27 cellular contexts compared by ENCODE assay signal in genomic region chr6:34475167-34476047, GRCh38. TPM values are rescaled to one million over a fixed set of nuclear protein-coding genes. Genes with fewer than 3 reads are reported as not detected.
DNase-seq lines count a peak whose midpoint lies in the region; ATAC-seq, FAIRE-seq and TF ChIP-seq lines count a peak whose summit lies in the region.
"Had no signal": no experiment of that assay in that cellular context is flagged by ENCODE, and none has a peak within 500 bp of the region (broad histone marks: within the 10 kb centered on the region; RNA-seq: fewer than 3 reads in every experiment).

No MANE protein-coding gene starts in this region.

- no peak for FAIRE-seq in H1 (lab: Jason Lieb, UNC)
- FAIRE-seq: bronchial epithelial cell had no signal

- no peak for TF ChIP-seq POLR2A in IMR-90 (IDR thresholded peaks at IDR 0.05; ENCODE audit: low read depth, low read length)
- TF ChIP-seq POLR2A in H1 (IDR thresholded peaks at IDR 0.05; ENCODE audit: control extremely low read depth in 1 of 2, low read depth in 2 of 2, low read length in 2 of 2) = no peak

- H2BK20ac ChIP-seq in IMR-90 (ENCODE audit: low read depth, low read length) (peak overlapping the region; percentile 49; the same call in 1 of the 2 replicates), H1 (ENCODE audit: low read length) (no peak overlapping the region)

- H2AFZ ChIP-seq in IMR-90 (replicated peaks; ENCODE audit: low read length, poor library complexity) (no peak overlapping the region), H1 (ENCODE audit: low read length) (no peak overlapping the region), neuronal stem cell (ENCODE audit: low read length) (peak overlapping the region; percentile 23)

- no peaks in the 10 kb centered on the region for H3K79me2 ChIP-seq in H1 (ENCODE audit: control insufficient read depth in 1 of 2, insufficient read depth in 2 of 2, low read length in 2 of 2)

- H4K20me1 ChIP-seq in IMR-90 (ENCODE audit: insufficient read depth, low read length) = no peaks in the 10 kb centered on the region
- peaks cover 0 to 3% of the 10 kb centered on the region in 2 experiments for H4K20me1 ChIP-seq in H1 (replicated peaks in 1 of 2; ENCODE audit: control insufficient read depth in 1 of 2, insufficient read depth in 2 of 2, low read length in 2 of 2)

- DNase-seq in NCI-H1417 (lab: John Stamatoyannopoulos, UW) (peak in 2 of 3 experiments; percentile 33 to 77), NCI-H1417 treated with DMSO at 0.1 percent for 48 hours (lab: John Stamatoyannopoulos, UW) (no peak), IMR-90 (peak; percentile 43), H1 (ENCODE audit: low read depth in 1 of 2, low spot score in 2 of 2) (no peak), neuronal stem cell (ENCODE audit: low spot score) (no peak), coronary artery (ENCODE audit: low spot score) (no peak)
- DNase-seq in activated T-cell treated with anti-CD3 and anti-CD28 coated beads, Interleukin-2, amount 50 U/mL, for 48 hours = no peak
- DNase-seq: activated CD4-positive, alpha-beta T cell treated with anti-CD3 and anti-CD28 coated beads, Interleukin-2, amount 10 ng/mL, durations not matched to agents 24 days and 14 days; activated naive CD4-positive, alpha-beta T cell treated with anti-CD3 and anti-CD28 coated beads for 36 hours; CD4-positive, alpha-beta T cell; colonic mucosa; effector memory CD8-positive, alpha-beta T cell; gastrocnemius medialis; H9; lower lobe of right lung; NCI-H1436; NCI-H446 treated with DMSO at 0.1 percent for 48 hours; SK-N-SH; T-helper 17 cell had no signal

- BruUV-seq in IMR-90 (replicated peaks; lab: Mats Ljungman, UMichigan) = no TSS peak

- H3K4me3 ChIP-seq in IMR-90 (ENCODE audit: insufficient read depth, low read depth, low read length) (no peak overlapping the region), H1 (ENCODE audit: extremely low read depth in 1 of 4, insufficient read depth in 2 of 4, low read depth in 3 of 4, low read length in 4 of 4) (0 out of 8 replicates have a peak overlapping the region, but pooled peaks of 1 of the 4 experiments have one; percentile 5), neuronal stem cell (ENCODE audit: low read length in 2 of 2) (no peak overlapping the region), coronary artery (no peak overlapping the region)
- H3K4me3 ChIP-seq: colonic mucosa, esophagus muscularis mucosa, gastrocnemius medialis, lower lobe of right lung, prostate gland had no signal

- H3K79me1 ChIP-seq in IMR-90 (ENCODE audit: low read depth in 1 of 2, low read length in 2 of 2) (no peaks in the 10 kb centered on the region), H1 (ENCODE audit: low read depth, low read length) (peaks cover 4% of the 10 kb centered on the region; the same call in 1 of the 2 replicates), neuronal stem cell (ENCODE audit: low read depth, low read length) (no peaks in the 10 kb centered on the region)

- no peaks in the 10 kb centered on the region for H3K36me3 ChIP-seq in IMR-90 (ENCODE audit: control insufficient read depth, insufficient read depth, low read length)
- no peaks in the 10 kb centered on the region for H3K36me3 ChIP-seq in H1 (ENCODE audit: control insufficient read depth in 2 of 4, insufficient read depth in 4 of 4, low read length in 3 of 4)
- no peaks in the 10 kb centered on the region for H3K36me3 ChIP-seq in neuronal stem cell (replicated peaks in 1 of 2; ENCODE audit: control insufficient read depth in 2 of 2, insufficient read depth in 2 of 2, low read length in 2 of 2)
- H3K36me3 ChIP-seq: colonic mucosa, esophagus muscularis mucosa, gastrocnemius medialis, lower lobe of right lung, prostate gland had no signal

- peak overlapping the region; percentile 64 for H2BK120ac ChIP-seq in IMR-90 (ENCODE audit: low read depth, low read length)
- H2BK120ac ChIP-seq in H1 (replicated peaks; ENCODE audit: low read depth, low read length) = no peak overlapping the region
- H2BK120ac ChIP-seq in neuronal stem cell (ENCODE audit: low read depth, low read length) = no peak overlapping the region

- TF ChIP-seq RAD21 in IMR-90 (IDR thresholded peaks at IDR 0.05; ENCODE audit: low read length) (no peak), H1 (IDR thresholded peaks at IDR 0.05 in 1 of 2, conservative IDR thresholded peaks at IDR 0.05 in 1 of 2; ENCODE audit: low read depth in 2 of 2, low read length in 2 of 2) (no peak; a peak in 1 of 4 replicates)

- H2BK5ac ChIP-seq in IMR-90 (ENCODE audit: low read depth, low read length, poor library complexity, severe bottlenecking) (no peak overlapping the region), H1 (ENCODE audit: low read depth, low read length) (no peak overlapping the region; the same call in 1 of the 2 replicates), neuronal stem cell (ENCODE audit: low read length) (no peak overlapping the region)

- H3K14ac ChIP-seq in IMR-90 (replicated peaks; ENCODE audit: low read depth, low read length) (0 out of 2 replicates have a peak overlapping the region, but pooled peaks have one; percentile 37), H1 (ENCODE audit: insufficient read length) (no peak overlapping the region), neuronal stem cell (ENCODE audit: low read length) (no peak overlapping the region)

- H4K8ac ChIP-seq in IMR-90 (ENCODE audit: low read depth in 2 of 2, low read length in 2 of 2) (peak overlapping the region in 1 of 2 experiments; percentile 23; a peak in 2 of 4 replicates), H1 (ENCODE audit: extremely low read depth, insufficient read depth, low read length) (no peak overlapping the region), neuronal stem cell (ENCODE audit: low read depth, low read length) (no peak overlapping the region)

- H3K56ac ChIP-seq in IMR-90 (ENCODE audit: extremely low read depth, insufficient read depth, low read length) (peak overlapping the region; percentile 16; the same call in 1 of the 2 replicates), H1 (replicated peaks; ENCODE audit: insufficient read length, low read depth, low read length) (no peak overlapping the region)

- intact Hi-C loops in IMR-90 (cut with micrococcal nuclease) = no loop called here

- peak overlapping the region; percentile 45; the same call in 1 of the 2 replicates for H3K23ac ChIP-seq in IMR-90 (ENCODE audit: low read depth, low read length)
- no peak overlapping the region for H3K23ac ChIP-seq in H1 (ENCODE audit: insufficient read length)
- H3K23ac ChIP-seq in neuronal stem cell (ENCODE audit: low read depth, low read length, poor library complexity) = no peak overlapping the region

- H3K27ac ChIP-seq in IMR-90 (ENCODE audit: insufficient read depth, low read length) (no peak overlapping the region), H1 (ENCODE audit: low read depth, low read length) (no peak overlapping the region), neuronal stem cell (replicated peaks; ENCODE audit: low read length) (no peak overlapping the region), coronary artery (no peak overlapping the region)
- H3K27ac ChIP-seq: 22Rv1, colonic mucosa, esophagus muscularis mucosa, gastrocnemius medialis, HL-60, lower lobe of right lung, prostate gland had no signal

- WGBS in IMR-90 (ENCODE audit: extremely low coverage in 2 of 2, insufficient read length in 1 of 2), 2 experiments = 11% methylated on average over 3 of the region's 8 CpGs; no CpG with 5 or more reads in 1 of the 2 experiments
- WGBS in H1 (ENCODE audit: extremely low coverage in 1 of 2, insufficient coverage in 1 of 2, insufficient read length in 1 of 2, insufficient replicate concordance in 2 of 2, low coverage in 1 of 2, low lambda C conversion rate in 2 of 2, missing lambda C conversion rate in 1 of 2), 2 experiments = 81% methylated on average over 8 of the region's 8 CpGs; no CpG with 5 or more reads in 1 of the 2 experiments
- no CpG with 5 or more reads among the region's 8 CpGs for WGBS in neuronal stem cell (ENCODE audit: extremely low coverage in 2 of 2, insufficient read length in 2 of 2, insufficient replicate concordance in 1 of 2), 2 donors

- no peak overlapping the region for H3K18ac ChIP-seq in IMR-90 (ENCODE audit: low read depth, low read length)
- no peak overlapping the region for H3K18ac ChIP-seq in H1 (ENCODE audit: extremely low read depth, low read length)
- no peak overlapping the region for H3K18ac ChIP-seq in neuronal stem cell (ENCODE audit: low read length)

- peak overlapping the region; percentile 48; the same call in 1 of the 3 replicates for H2BK15ac ChIP-seq in IMR-90 (ENCODE audit: low read depth, low read length)
- H2BK15ac ChIP-seq in H1 (ENCODE audit: low read length) = no peak overlapping the region
- no peak overlapping the region for H2BK15ac ChIP-seq in neuronal stem cell (ENCODE audit: low read length)

- H3K27me3 ChIP-seq in IMR-90 (ENCODE audit: control insufficient read depth, insufficient read depth, low read length) (peaks cover 3% of the 10 kb centered on the region), H1 (replicated peaks in 1 of 4; ENCODE audit: control insufficient read depth in 3 of 4, extremely low read depth in 1 of 4, insufficient read depth in 3 of 4, low read length in 3 of 4) (no peaks in the 10 kb centered on the region), neuronal stem cell (ENCODE audit: control insufficient read depth in 3 of 3, insufficient read depth in 3 of 3, low read depth in 1 of 3, low read length in 3 of 3) (no peaks in the 10 kb centered on the region)
- H3K27me3 ChIP-seq: colonic mucosa, esophagus muscularis mucosa, gastrocnemius medialis had no signal

- H4K91ac ChIP-seq in IMR-90 (ENCODE audit: insufficient read depth, low read depth, low read length) (0 out of 2 replicates have a peak overlapping the region, but pooled peaks have one; percentile 62), H1 (replicated peaks; ENCODE audit: insufficient read length, low read length) (no peak overlapping the region), neuronal stem cell (ENCODE audit: low read depth, low read length, poor library complexity) (no peak overlapping the region)

- CTCF ChIA-PET in IMR-90 (lab: Yijun Ruan, JAX) = interaction anchor here (0.5 to 1.0 kb wide), 4 partner anchors 15 to 216 kb away, joined by 3 to 4 read pairs (median 3); no protein-coding TSS in a partner anchor
- CTCF ChIA-PET in H1 (lab: Charles Lee; ENCODE audit: partially characterized antibody) = interaction anchor here (0.6 to 4.1 kb wide), 9 partner anchors 9 to 694 kb away, joined by 3 to 14 read pairs (median 3); partner anchors contain the start of gene PACSIN1

- ATAC-seq in IMR-90 (ENCODE audit: low read depth) = peak; percentile 71
- ATAC-seq in GM19035 (IDR thresholded peaks at IDR 0.05; ENCODE audit: unreplicated experiment) = no peak
- ATAC-seq: effector memory CD8-positive, alpha-beta T cell; gastrocnemius medialis; T-helper 17 cell had no signal

- in situ Hi-C loops in IMR-90 (cut with MboI; ENCODE audit: low sequenced_read_pairs) = no loop called here

- H2AK9ac ChIP-seq in IMR-90 (replicated peaks; ENCODE audit: low read depth, low read length, poor library complexity) = no peak overlapping the region

- H3K9me3 ChIP-seq in IMR-90 (ENCODE audit: control insufficient read depth, insufficient read depth, low read length) (peaks cover 4% of the 10 kb centered on the region), H1 (ENCODE audit: insufficient read depth in 2 of 2, low read depth in 1 of 2, low read length in 1 of 2) (no peaks in the 10 kb centered on the region; a peak in 1 of 4 replicates), neuronal stem cell (replicated peaks in 1 of 2; ENCODE audit: control insufficient read depth in 2 of 2, insufficient read depth in 1 of 2, low read depth in 1 of 2, low read length in 2 of 2) (no peaks in the 10 kb centered on the region)
- H3K9me3 ChIP-seq: colonic mucosa, gastrocnemius medialis, lower lobe of right lung, prostate gland, SK-N-SH had no signal

- H2AK5ac ChIP-seq in IMR-90 (ENCODE audit: low read depth, low read length) = peak overlapping the region; percentile 62; the same call in 1 of the 2 replicates
- no peak overlapping the region for H2AK5ac ChIP-seq in H1 (ENCODE audit: low read depth, low read length)
- no peak overlapping the region for H2AK5ac ChIP-seq in neuronal stem cell (ENCODE audit: low read depth, low read length)

- H4K5ac ChIP-seq in IMR-90 (ENCODE audit: low read depth, low read length) = no peak overlapping the region
- H4K5ac ChIP-seq in H1 (ENCODE audit: insufficient read length, low read depth, low read length) = no peak overlapping the region

- H2BK12ac ChIP-seq in H1 (ENCODE audit: low read depth, low read length) (no peak overlapping the region), neuronal stem cell (ENCODE audit: low read length) (no peak overlapping the region)

- POLR2A ChIA-PET in IMR-90 (lab: Charles Lee; ENCODE audit: unreplicated experiment) (no interaction called here), H1 (lab: Charles Lee; ENCODE audit: partially characterized antibody) (interaction anchor here (0.8 to 1.6 kb wide), 3 partner anchors 10 to 51 kb away, joined by 3 to 6 read pairs (median 3); partner anchors contain the start of gene PACSIN1)

- H3K4me1 ChIP-seq in IMR-90 (ENCODE audit: control insufficient read depth, insufficient read depth, low read length) (peaks cover 8% of the 10 kb centered on the region; the same call in 1 of the 2 replicates), H1 (replicated peaks in 1 of 4; ENCODE audit: control insufficient read depth in 3 of 4, insufficient read depth in 4 of 4, low read length in 3 of 4) (peaks cover 0 to 17% (median 5%) of the 10 kb centered on the region in 4 experiments; a peak in 4 of 7 replicates), neuronal stem cell (ENCODE audit: control insufficient read depth in 2 of 2, insufficient read depth in 1 of 2, low read depth in 1 of 2, low read length in 2 of 2) (peaks cover 3 to 5% of the 10 kb centered on the region in 2 donors)
- H3K4me1 ChIP-seq: colonic mucosa, esophagus muscularis mucosa, gastrocnemius medialis, lower lobe of right lung, prostate gland had no signal

- H3K23me2 ChIP-seq in H1 (ENCODE audit: low read depth, low read length) = no peaks in the 10 kb centered on the region

- H3K9me1 ChIP-seq in IMR-90 (ENCODE audit: insufficient read depth, low read length) = no peaks in the 10 kb centered on the region; the same call in 1 of the 2 replicates

- dilution Hi-C loops in IMR-90 (cut with HindIII; ENCODE audit: low sequenced_read_pairs, unreplicated experiment) = no loop called here

- no peak overlapping the region for H3K4me2 ChIP-seq in IMR-90 (ENCODE audit: low read depth, low read length)
- H3K4me2 ChIP-seq in H1 (ENCODE audit: insufficient read depth in 1 of 2, low read depth in 2 of 2, low read length in 2 of 2) = no peak overlapping the region
- H3K4me2 ChIP-seq in neuronal stem cell (ENCODE audit: insufficient read depth, low read length, poor library complexity, severe bottlenecking) = no peak overlapping the region
- H3K4me2 ChIP-seq: SK-N-SH had no signal

- H3K4ac ChIP-seq in IMR-90 (ENCODE audit: low read depth, low read length) (peak overlapping the region; percentile 19; the same call in 1 of the 2 replicates), H1 (replicated peaks; ENCODE audit: insufficient read length, low read depth, low read length) (no peak overlapping the region), neuronal stem cell (ENCODE audit: low read length) (no peak overlapping the region)

- TF ChIP-seq CTCF in IMR-90 (conservative IDR thresholded peaks at IDR 0.05; ENCODE audit: low read depth, low read length) = no peak
- no peak for TF ChIP-seq CTCF in H1 (IDR thresholded peaks at IDR 0.05; ENCODE audit: control extremely low read depth in 1 of 3, insufficient read depth in 1 of 3, low read depth in 1 of 3, low read length in 3 of 3)
- no peak for TF ChIP-seq CTCF in coronary artery (IDR thresholded peaks at IDR 0.05)

- H3K9ac ChIP-seq in IMR-90 (ENCODE audit: low read depth, low read length) (no peak overlapping the region), H1 (replicated peaks in 1 of 4; ENCODE audit: extremely low read depth in 1 of 4, low read depth in 3 of 4, low read length in 3 of 4) (no peak overlapping the region), neuronal stem cell (ENCODE audit: low read depth, low read length, poor library complexity) (no peak overlapping the region)
- H3K9ac ChIP-seq: SK-N-SH had no signal

- TF ChIP-seq EP300 in H1 (IDR thresholded peaks at IDR 0.05; ENCODE audit: borderline replicate concordance in 1 of 2, low read depth in 2 of 2, low read length in 2 of 2) = no peak

RNA-seq across cellular contexts. Expression of gene PACSIN1, which starts 9.5 kb away (rescaled TPM):
- not detected in 2 replicates for total RNA-seq in IMR-90 (2012; rRNA removed)
- polyA plus RNA-seq in IMR-90 (2012; rRNA removed) (0.02 and 0.03 TPM in 2 replicates), H1 (2011; rRNA removed) (5.9 and 7.9 TPM in 2 replicates)
- 0.02 TPM in 1 of 2 replicates, not detected in the other for polyA plus RNA-seq in IMR-90 (2012; cell fraction: cytosol; rRNA removed)
- polyA plus RNA-seq in IMR-90 (2012; cell fraction: nucleus; rRNA removed; ENCODE audit: low replicate concordance) = 0.10 and 0.15 TPM in 2 replicates
- total RNA-seq in H1 (2021; fragmentation: NEBNext Ultra II Directional; extraction: Animal tissue kit (Norgen Biotek cat#: 25700)) = 10.5 and 11.1 TPM in 2 replicates
- 5.5 TPM for polyA plus RNA-seq in H1 (2011; cell fraction: cytosol; rRNA removed)
- polyA plus RNA-seq in H1 (2011; cell fraction: nucleus; rRNA removed) = 16.7 TPM
- polyA plus RNA-seq in H1 (2012, experiment 1 of 2) = 5.7 to 10.1 TPM (median 8.0 TPM) in 4 replicates
- polyA plus RNA-seq in H1 (2012, experiment 2 of 2) = 5.1 TPM
- polyA plus RNA-seq in H1 (2013, experiment 1 of 2) = 5.9 TPM
- 6.1 TPM for polyA plus RNA-seq in H1 (2013, experiment 2 of 2)
- 2.5 and 3.7 TPM in 2 replicates for polyA minus RNA-seq in H1 (2011; rRNA and poly(A)+ RNA removed)
- 3.4 TPM for polyA minus RNA-seq in H1 (2011; cell fraction: cytosol; rRNA and poly(A)+ RNA removed)
- polyA minus RNA-seq in H1 (2011; cell fraction: nucleus; rRNA and poly(A)+ RNA removed) = 2.8 TPM
- 2.1 TPM for polyA plus RNA-seq in neuronal stem cell (2013, experiment 1 of 2)
- 2.0 TPM for polyA plus RNA-seq in neuronal stem cell (2013, experiment 2 of 2)
- total RNA-seq: activated CD4-positive, alpha-beta T cell treated with anti-CD3 and anti-CD28 coated beads, Interleukin-2, amount 10 ng/mL, durations not matched to agents 24 days and 14 days; bronchial epithelial cell; gastrocnemius medialis; lower lobe of right lung; MCF 10A had no signal
- polyA plus RNA-seq: IgD-negative memory B cell had no signal

RNA-seq across cellular contexts. Expression of gene RPS10, which starts 49.5 kb away (rescaled TPM):
- 3,662 and 5,584 TPM in 2 replicates for total RNA-seq in IMR-90 (2012; rRNA removed)
- polyA plus RNA-seq in IMR-90 (2012; rRNA removed) = 4,105 and 5,462 TPM in 2 replicates
- 6,022 and 9,107 TPM in 2 replicates for polyA plus RNA-seq in IMR-90 (2012; cell fraction: cytosol; rRNA removed)
- polyA plus RNA-seq in IMR-90 (2012; cell fraction: nucleus; rRNA removed; ENCODE audit: low replicate concordance) = 1,293 and 1,327 TPM in 2 replicates
- 2,408 and 2,434 TPM in 2 replicates for total RNA-seq in H1 (2021; fragmentation: NEBNext Ultra II Directional; extraction: Animal tissue kit (Norgen Biotek cat#: 25700))
- polyA plus RNA-seq in H1 (2011; rRNA removed) = 9,129 and 11,142 TPM in 2 replicates
- 8,215 TPM for polyA plus RNA-seq in H1 (2011; cell fraction: cytosol; rRNA removed)
- 3,355 TPM for polyA plus RNA-seq in H1 (2011; cell fraction: nucleus; rRNA removed)
- 3,709 to 4,828 TPM (median 4,408 TPM) in 4 replicates for polyA plus RNA-seq in H1 (2012, experiment 1 of 2)
- 11,667 TPM for polyA plus RNA-seq in H1 (2012, experiment 2 of 2)
- 2,351 TPM for polyA plus RNA-seq in H1 (2013, experiment 1 of 2)
- polyA plus RNA-seq in H1 (2013, experiment 2 of 2) = 2,290 TPM
- polyA minus RNA-seq in H1 (2011; rRNA and poly(A)+ RNA removed) = 1,789 and 1,888 TPM in 2 replicates
- polyA minus RNA-seq in H1 (2011; cell fraction: cytosol; rRNA and poly(A)+ RNA removed) = 687 TPM
- polyA minus RNA-seq in H1 (2011; cell fraction: nucleus; rRNA and poly(A)+ RNA removed) = 811 TPM
- 2,646 TPM for polyA plus RNA-seq in neuronal stem cell (2013, experiment 1 of 2)
- polyA plus RNA-seq in neuronal stem cell (2013, experiment 2 of 2) = 2,609 TPM

Comparison
In these comparisons a context has a peak if more than half of its experiments do, and no peak if none do; other contexts are left out.
1. DNase-seq: peak in NCI-H1417 (2 of 3) and IMR-90 (single experiment); none in NCI-H1417 treated with DMSO at 0.1 percent for 48 hours (single experiment), H1 (0 of 2), neuronal stem cell (single experiment), coronary artery (single experiment) and activated T-cell treated with anti-CD3 and anti-CD28 coated beads, Interleukin-2, amount 50 U/mL, for 48 hours (0 of 2).
2. RNA of gene PACSIN1, which starts 9.5 kb away (total RNA-seq): 10.5 to 11.1 TPM in H1; not detected in IMR-90; every median in the first group is over 10 times any median in the second.